ENCODE assay signal across 30 cellular contexts in genomic region chr5:37355161-37355560, GRCh38.
"Had no signal": no experiment of that assay in that cellular context is flagged by ENCODE, and none has a peak within 500 bp of the region (broad histone marks: within the 10 kb centered on the region; RNA-seq: fewer than 3 reads in every experiment).

No MANE protein-coding gene starts in this region.

- H3K27me3 ChIP-seq: brain microvascular endothelial cell, esophagus squamous epithelium had no signal

- H3K9me3 Mint-ChIP-seq: activated CD4-positive, alpha-beta memory T cell treated with anti-CD3 and anti-CD28 coated beads for 36 hours; activated CD4-positive, alpha-beta T cell treated with anti-CD3 and anti-CD28 coated beads, Interleukin-2, amount 10 ng/mL, durations not matched to agents 24 days and 14 days; activated T-cell treated with anti-CD3 and anti-CD28 coated beads, Interleukin-2, amount 50 U/mL, for 4 hours; activated T-helper 17 cell treated with anti-CD3 and anti-CD28 coated beads, Interleukin-2, amount 50 U/mL, for 72 hours; central memory CD8-positive, alpha-beta T cell; effector memory CD8-positive, alpha-beta T cell had no signal

- ATAC-seq: activated CD4-positive, alpha-beta T cell treated with anti-CD3 and anti-CD28 coated beads for 36 hours; activated CD8-positive, alpha-beta T cell treated with anti-CD3 and anti-CD28 coated beads, Interleukin-2, amount 10 ng/mL, durations not matched to agents 7 days and 5 days; activated T-cell treated with anti-CD3 and anti-CD28 coated beads, Interleukin-2, amount 50 U/mL, for 4 hours; activated T-helper 17 cell treated with anti-CD3 and anti-CD28 coated beads, Interleukin-2, amount 50 U/mL, for 72 hours; effector memory CD8-positive, alpha-beta T cell had no signal

- H3K4me1 ChIP-seq: esophagus squamous epithelium had no signal

- FAIRE-seq: astrocyte, bronchial epithelial cell, colon, endometrium, endothelial cell of umbilical vein had no signal

- H3K27ac ChIP-seq: brain microvascular endothelial cell, epithelial cell of prostate, esophagus squamous epithelium had no signal

- H3K4me1 Mint-ChIP-seq: activated CD4-positive, alpha-beta T cell treated with anti-CD3 and anti-CD28 coated beads for 36 hours; activated T-helper 17 cell treated with anti-CD3 and anti-CD28 coated beads, Interleukin-2, amount 50 U/mL, for 72 hours; central memory CD8-positive, alpha-beta T cell had no signal

- H3K27ac Mint-ChIP-seq: activated CD4-positive, alpha-beta memory T cell treated with anti-CD3 and anti-CD28 coated beads for 36 hours; activated CD4-positive, alpha-beta T cell treated with anti-CD3 and anti-CD28 coated beads for 36 hours; activated CD4-positive, alpha-beta T cell treated with anti-CD3 and anti-CD28 coated beads, Interleukin-2, amount 10 ng/mL, durations not matched to agents 24 days and 14 days; activated CD8-positive, alpha-beta T cell treated with anti-CD3 and anti-CD28 coated beads, Interleukin-2, amount 10 ng/mL, durations not matched to agents 7 days and 5 days; activated naive CD8-positive, alpha-beta T cell; activated T-helper 17 cell treated with anti-CD3 and anti-CD28 coated beads, Interleukin-2, amount 50 U/mL, for 72 hours; effector memory CD8-positive, alpha-beta T cell had no signal

- H3K4me3 ChIP-seq: esophagus squamous epithelium had no signal

- H3K4me3 Mint-ChIP-seq: activated CD4-positive, alpha-beta memory T cell treated with anti-CD3 and anti-CD28 coated beads for 36 hours; activated CD4-positive, alpha-beta T cell treated with anti-CD3 and anti-CD28 coated beads for 36 hours; activated CD4-positive, alpha-beta T cell treated with anti-CD3 and anti-CD28 coated beads, Interleukin-2, amount 10 ng/mL, durations not matched to agents 24 days and 14 days; activated CD8-positive, alpha-beta T cell treated with anti-CD3 and anti-CD28 coated beads, Interleukin-2, amount 10 ng/mL, durations not matched to agents 7 days and 5 days; activated naive CD8-positive, alpha-beta T cell; activated T-cell treated with anti-CD3 and anti-CD28 coated beads, Interleukin-2, amount 50 U/mL, for 4 hours; activated T-helper 17 cell treated with anti-CD3 and anti-CD28 coated beads, Interleukin-2, amount 50 U/mL, for 72 hours; central memory CD8-positive, alpha-beta T cell; effector memory CD8-positive, alpha-beta T cell had no signal

- DNase-seq: activated CD4-positive, alpha-beta memory T cell treated with anti-CD3 and anti-CD28 coated beads for 36 hours; activated CD4-positive, alpha-beta T cell treated with anti-CD3 and anti-CD28 coated beads for 36 hours; activated CD4-positive, alpha-beta T cell treated with anti-CD3 and anti-CD28 coated beads, Interleukin-2, amount 10 ng/mL, durations not matched to agents 24 days and 14 days; activated CD4-positive, CD25-positive, alpha-beta regulatory T cell; activated CD4-positive, CD25-positive, alpha-beta regulatory T cell treated with anti-CD3 and anti-CD28 coated beads, Interleukin-2, amount 50 U/mL, for 72 hours; activated CD8-positive, alpha-beta T cell treated with anti-CD3 and anti-CD28 coated beads, Interleukin-2, amount 10 ng/mL, durations not matched to agents 7 days and 5 days; activated effector memory CD4-positive, alpha-beta T cell treated with Interleukin-2 at 50 U/mL for 16 hours; activated gamma-delta T cell treated with Interleukin-2 at 50 U/mL for 16 hours; activated naive CD4-positive, alpha-beta T cell treated with anti-CD3 and anti-CD28 coated beads, Interleukin-2, amount 50 U/mL, for 16 hours; activated naive CD4-positive, alpha-beta T cell treated with Interleukin-2 at 50 U/mL for 16 hours; activated T-cell treated with anti-CD3 and anti-CD28 coated beads, Interleukin-2, amount 50 U/mL, for 4 hours; amniotic stem cell; anterior cingulate cortex; brain microvascular endothelial cell; cortex of kidney; dermis blood vessel endothelial cell; effector CD4-positive, alpha-beta T cell; effector memory CD8-positive, alpha-beta T cell; esophagus squamous epithelium; foreskin melanocyte; T-helper 2 cell had no signal

- H3K9me3 ChIP-seq: esophagus squamous epithelium had no signal

- H3K27me3 Mint-ChIP-seq: activated CD4-positive, alpha-beta memory T cell treated with anti-CD3 and anti-CD28 coated beads for 36 hours; activated CD4-positive, alpha-beta T cell treated with anti-CD3 and anti-CD28 coated beads for 36 hours; activated CD4-positive, alpha-beta T cell treated with anti-CD3 and anti-CD28 coated beads, Interleukin-2, amount 10 ng/mL, durations not matched to agents 24 days and 14 days; activated naive CD8-positive, alpha-beta T cell; activated T-helper 17 cell treated with anti-CD3 and anti-CD28 coated beads, Interleukin-2, amount 50 U/mL, for 72 hours; central memory CD8-positive, alpha-beta T cell; effector memory CD8-positive, alpha-beta T cell had no signal
